Comparison of ENCODE assay signal across 8 cellular contexts in the genomic region with DNA sequence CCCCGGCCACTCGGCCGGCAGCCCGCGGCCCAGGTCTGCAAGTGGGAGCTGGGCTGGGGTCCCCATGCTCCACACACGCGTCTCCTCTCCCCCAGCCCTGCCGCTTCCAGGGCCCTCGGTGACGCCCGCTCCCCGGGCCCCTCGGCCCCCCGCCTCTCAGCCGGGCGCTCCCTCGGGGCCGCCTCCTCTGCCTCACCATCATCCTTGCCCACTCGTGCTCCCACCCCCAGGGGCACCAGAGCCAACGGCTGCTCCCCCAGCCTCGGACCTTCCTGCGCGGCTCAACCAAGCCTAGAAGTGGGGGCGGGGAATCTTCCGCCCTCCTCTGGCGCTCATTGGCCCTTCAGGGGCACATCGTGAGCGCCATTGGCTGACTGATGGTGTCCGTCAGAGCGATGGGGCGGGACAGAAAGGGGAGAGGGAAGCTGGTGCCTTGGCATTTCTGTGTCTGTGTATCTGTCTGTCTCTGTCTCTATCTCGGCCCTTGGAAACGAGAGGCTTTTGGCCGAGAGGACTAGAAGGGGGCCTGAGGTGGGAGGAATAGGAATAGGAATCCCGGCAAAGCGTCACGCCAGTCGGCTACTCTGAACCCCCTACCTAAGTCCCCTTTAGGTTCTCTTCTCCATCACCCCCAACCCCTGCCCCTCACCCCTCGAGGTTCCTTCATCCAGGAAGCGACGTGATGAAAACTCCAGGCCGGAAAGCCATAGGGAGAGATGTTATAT.
DNase-seq lines count a peak whose midpoint lies in the region; ATAC-seq and TF ChIP-seq lines count a peak whose summit lies in the region.

No MANE protein-coding gene starts in this region.

- ATAC-seq in HG03457 (IDR thresholded peaks at IDR 0.05; ENCODE audit: unreplicated experiment) (peak; percentile 97), left colon (peak; percentile 99)

- peak overlapping the region; percentile 46 to 96 for H3K9ac ChIP-seq in colonic mucosa (ENCODE audit: low read depth in 2 of 2, low read length in 2 of 2)

- H3K27ac ChIP-seq in colonic mucosa: peak overlapping the region; percentile 45

- H3K27me3 ChIP-seq in BJ (ENCODE audit: control insufficient read depth, insufficient read depth, low read length): no peaks in the 10 kb centered on the region
- H3K27me3 ChIP-seq in colonic mucosa: no peaks in the 10 kb centered on the region

- TF ChIP-seq CTCF in BJ (IDR thresholded peaks at IDR 0.05; ENCODE audit: insufficient read depth, low read depth, low read length) (no peak), colonic mucosa (IDR thresholded peaks at IDR 0.05) (no peak)

- no peaks in the 10 kb centered on the region for H3K9me3 ChIP-seq in colonic mucosa

- H3K4me1 ChIP-seq in colonic mucosa: no peaks in the 10 kb centered on the region

- H3K36me3 ChIP-seq in BJ (ENCODE audit: control insufficient read depth, insufficient read depth, low read length): no peaks in the 10 kb centered on the region
- no peaks in the 10 kb centered on the region for H3K36me3 ChIP-seq in colonic mucosa

- POLR2A ChIA-PET in BJ (lab: Charles Lee): no interaction called here

- peak; percentile 55 for DNase-seq in BJ (ENCODE audit: low read depth)
- DNase-seq in GM19240 (ENCODE audit: insufficient read length, low spot score): peak; percentile 60
- peak; percentile 88 to 96 for DNase-seq in NCI-H524 (lab: John Stamatoyannopoulos, UW)
- peak; percentile 83 to 94 for DNase-seq in activated CD4-positive, alpha-beta T cell treated with anti-CD3 and anti-CD28 coated beads for 4 hours
- DNase-seq in colonic mucosa: peak; percentile 97
- peak; percentile 93 to 94 for DNase-seq in left colon
- DNase-seq in stimulated activated CD4-positive, alpha-beta T cell treated with anti-CD3 and anti-CD28 coated beads, Interleukin-1b, Interleukin-23, amount 100 ng/mL, for 4 hours (ENCODE audit: low read depth in 2 of 2): peak; percentile 85 to 87

- intact Hi-C loops in colonic mucosa (cut with DNase I) (no loop called here), left colon (cut with DNase I, micrococcal nuclease) (no loop called here)

- CTCF ChIA-PET in BJ (lab: Yijun Ruan, JAX): no interaction called here

- H3K4me3 ChIP-seq in BJ (ENCODE audit: low read depth, low read length): peak overlapping the region; percentile 94
- H3K4me3 ChIP-seq in colonic mucosa: peak overlapping the region; percentile 87

Comparison
In these comparisons a context has a peak if more than half of its experiments do, and no peak if none do; other contexts are left out.
1. Peak in every context shown above with its lines: DNase-seq, ATAC-seq, H3K4me3 ChIP-seq and H3K27ac ChIP-seq.